In the genomic region with DNA sequence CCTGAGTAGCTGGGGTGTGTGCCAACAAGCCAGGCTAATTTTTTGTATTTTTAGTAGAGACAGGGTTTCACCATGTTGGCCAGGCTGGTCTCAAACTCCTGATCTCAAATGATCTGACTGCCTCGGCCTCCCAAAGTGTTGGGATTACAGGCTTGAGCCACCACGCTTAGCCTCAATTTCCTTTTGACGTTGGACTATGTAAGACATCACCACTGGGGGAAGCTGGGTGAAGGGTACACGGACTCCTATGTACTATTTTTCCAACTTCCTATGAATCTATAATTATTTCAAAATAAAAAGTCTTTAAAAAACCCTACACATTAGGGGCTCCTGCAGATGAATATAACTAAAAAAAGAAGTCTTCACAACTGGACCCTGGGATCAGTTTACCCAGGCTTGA, we compare ENCODE assay signal across 9 cellular contexts. TPM values are rescaled to one million over a fixed set of nuclear protein-coding genes. Genes with fewer than 3 reads are reported as not detected.
"Had no signal": no experiment of that assay in that cellular context is flagged by ENCODE, and none has a peak within 500 bp of the region (broad histone marks: within the 10 kb centered on the region; RNA-seq: fewer than 3 reads in every experiment).

No MANE protein-coding gene starts in this region.

- H3K4me3 Mint-ChIP-seq: GM23338, H9, HFFc6 had no signal

- DNase-seq: GM23248, GOT3, H7, H9, HCEC 1CT, HFFc6 had no signal

- H3K27ac Mint-ChIP-seq: GM23338, H9, HFFc6 had no signal

- H3K9me3 Mint-ChIP-seq: GM23338, H9, HFFc6 had no signal

- H3K9me3 ChIP-seq: HAP-1 had no signal

- H3K27ac ChIP-seq: GM23248 had no signal

- H3K36me3 ChIP-seq: HAP-1 had no signal

- H3K4me1 ChIP-seq: HAP-1 had no signal

- H3K4me1 Mint-ChIP-seq: GM23338, H9 had no signal

- H3K4me3 ChIP-seq: GM23248, GM23338, HAP-1 had no signal

RNA-seq across cellular contexts. Expression of a gene that starts 44.0 kb away (rescaled TPM):
- polyA plus RNA-seq: GM23248, GM23338, H1 had no signal
